Comparison of ENCODE assay signal across 26 cellular contexts in the genomic region with DNA sequence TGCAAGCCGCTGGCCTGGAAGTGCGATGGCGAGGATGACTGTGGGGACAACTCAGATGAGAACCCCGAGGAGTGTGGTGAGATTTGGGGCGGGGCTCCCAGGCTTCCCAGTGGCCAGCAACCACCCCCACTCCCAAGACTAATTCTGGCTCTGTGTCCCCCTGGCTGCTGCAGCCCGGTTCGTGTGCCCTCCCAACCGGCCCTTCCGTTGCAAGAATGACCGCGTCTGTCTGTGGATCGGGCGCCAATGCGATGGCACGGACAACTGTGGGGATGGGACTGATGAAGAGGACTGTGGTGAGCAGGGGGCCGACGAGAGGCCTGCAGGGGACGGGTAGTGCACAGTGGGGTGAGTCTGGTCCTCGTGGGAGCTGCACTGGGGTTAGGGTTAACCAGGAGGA. TPM values are rescaled to one million over a fixed set of nuclear protein-coding genes. Genes with fewer than 3 reads are reported as not detected.
DNase-seq lines count a peak whose midpoint lies in the region; ATAC-seq, FAIRE-seq and TF ChIP-seq lines count a peak whose summit lies in the region.
"Had no signal": no experiment of that assay in that cellular context is flagged by ENCODE, and none has a peak within 500 bp of the region (broad histone marks: within the 10 kb centered on the region; RNA-seq: fewer than 3 reads in every experiment).

No MANE protein-coding gene starts in this region.

- peak overlapping the region; percentile 24; the same call in 1 of the 2 replicates for H3K4me2 ChIP-seq in BLaER1
- no peak overlapping the region for H3K4me2 ChIP-seq in H1 (ENCODE audit: insufficient read depth in 1 of 2, low read depth in 2 of 2, low read length in 2 of 2)
- no peak overlapping the region for H3K4me2 ChIP-seq in neuronal stem cell (ENCODE audit: insufficient read depth, low read length, poor library complexity, severe bottlenecking)
- H3K4me2 ChIP-seq: A549, GM23338 had no signal

- H3K23me2 ChIP-seq in H1 (ENCODE audit: low read depth, low read length): no peaks in the 10 kb centered on the region

- H3K79me2 ChIP-seq in H1 (ENCODE audit: control insufficient read depth in 1 of 2, insufficient read depth in 2 of 2, low read length in 2 of 2): no peaks in the 10 kb centered on the region

- POLR2A ChIA-PET in RWPE1 (lab: Yijun Ruan, JAX; ENCODE audit: low non-redundant PET) (no interaction called here), H1 (lab: Charles Lee; ENCODE audit: partially characterized antibody) (interaction anchor here (3.5 kb wide), 1 partner anchor 10 kb away, joined by 7 read pairs; no protein-coding TSS in a partner anchor)

- H3K9me3 ChIP-seq in BLaER1: no peaks in the 10 kb centered on the region
- H3K9me3 ChIP-seq in H1 (ENCODE audit: insufficient read depth in 2 of 2, low read depth in 1 of 2, low read length in 1 of 2): no peaks in the 10 kb centered on the region
- H3K9me3 ChIP-seq in neuronal stem cell (replicated peaks in 1 of 2; ENCODE audit: control insufficient read depth in 2 of 2, insufficient read depth in 1 of 2, low read depth in 1 of 2, low read length in 2 of 2): peaks cover 0 to 1% of the 10 kb centered on the region in 2 donors
- H3K9me3 ChIP-seq in transverse colon: no peaks in the 10 kb centered on the region
- H3K9me3 ChIP-seq: A549, BE2C, HAP-1 had no signal

- H3K14ac ChIP-seq in H1 (ENCODE audit: insufficient read length) (no peak overlapping the region), neuronal stem cell (ENCODE audit: low read length) (no peak overlapping the region)

- H4K20me1 ChIP-seq in BLaER1 (no peaks in the 10 kb centered on the region), H1 (replicated peaks in 1 of 2; ENCODE audit: control insufficient read depth in 1 of 2, insufficient read depth in 2 of 2, low read length in 2 of 2) (peaks cover 10 to 22% of the 10 kb centered on the region in 2 experiments)

- H3K56ac ChIP-seq in H1 (replicated peaks; ENCODE audit: insufficient read length, low read depth, low read length): no peak overlapping the region

- H3K27ac ChIP-seq in BLaER1: no peak overlapping the region
- H3K27ac ChIP-seq in RWPE1: peak overlapping the region; percentile 34; the same call in 1 of the 2 replicates
- H3K27ac ChIP-seq in H1 (ENCODE audit: low read depth, low read length): no peak overlapping the region
- H3K27ac ChIP-seq in neuronal stem cell (replicated peaks; ENCODE audit: low read length): no peak overlapping the region
- no peak overlapping the region for H3K27ac ChIP-seq in transverse colon
- H3K27ac ChIP-seq: A549 had no signal

- no peak for TF ChIP-seq POLR2A in H1 (IDR thresholded peaks at IDR 0.05; ENCODE audit: control extremely low read depth in 1 of 2, low read depth in 2 of 2, low read length in 2 of 2)
- TF ChIP-seq POLR2A in transverse colon (IDR thresholded peaks at IDR 0.05): no peak

- H3K36me3 ChIP-seq in BLaER1: peaks cover 64% of the 10 kb centered on the region; the same call in 1 of the 2 replicates
- H3K36me3 ChIP-seq in H1 (ENCODE audit: control insufficient read depth in 2 of 4, insufficient read depth in 4 of 4, low read length in 3 of 4): peaks cover 32 to 86% (median 71%) of the 10 kb centered on the region in 4 experiments
- peaks cover 78 to 95% of the 10 kb centered on the region in 2 donors for H3K36me3 ChIP-seq in neuronal stem cell (replicated peaks in 1 of 2; ENCODE audit: control insufficient read depth in 2 of 2, insufficient read depth in 2 of 2, low read length in 2 of 2)
- H3K36me3 ChIP-seq in transverse colon: peaks cover 0 to 55% (median 10%) of the 10 kb centered on the region in 4 donors
- H3K36me3 ChIP-seq: BE2C, HAP-1 had no signal

- H3K9ac ChIP-seq in BLaER1 (0 out of 2 replicates have a peak overlapping the region, but pooled peaks have one; percentile 34), H1 (replicated peaks in 1 of 4; ENCODE audit: extremely low read depth in 1 of 4, low read depth in 3 of 4, low read length in 3 of 4) (no peak overlapping the region), neuronal stem cell (ENCODE audit: low read depth, low read length, poor library complexity) (no peak overlapping the region)

- H3K4me3 ChIP-seq in BLaER1: no peak overlapping the region
- no peak overlapping the region for H3K4me3 ChIP-seq in H1 (ENCODE audit: extremely low read depth in 1 of 4, insufficient read depth in 2 of 4, low read depth in 3 of 4, low read length in 4 of 4)
- no peak overlapping the region for H3K4me3 ChIP-seq in neuronal stem cell (ENCODE audit: low read length in 2 of 2)
- no peak overlapping the region for H3K4me3 ChIP-seq in transverse colon
- H3K4me3 ChIP-seq: A549, GM23338, HAP-1 had no signal

- no peak overlapping the region for H3K4ac ChIP-seq in H1 (replicated peaks; ENCODE audit: insufficient read length, low read depth, low read length)
- no peak overlapping the region for H3K4ac ChIP-seq in neuronal stem cell (ENCODE audit: low read length)

- no peak overlapping the region for H2AFZ ChIP-seq in H1 (ENCODE audit: low read length)
- H2AFZ ChIP-seq in neuronal stem cell (ENCODE audit: low read length): no peak overlapping the region
- H2AFZ ChIP-seq: GM23338 had no signal

- H3K23ac ChIP-seq in H1 (ENCODE audit: insufficient read length) (no peak overlapping the region), neuronal stem cell (ENCODE audit: low read depth, low read length, poor library complexity) (no peak overlapping the region)

- H2BK15ac ChIP-seq in H1 (ENCODE audit: low read length) (no peak overlapping the region), neuronal stem cell (ENCODE audit: low read length) (no peak overlapping the region)

- H4K8ac ChIP-seq in H1 (ENCODE audit: extremely low read depth, insufficient read depth, low read length): peak overlapping the region; percentile 68; the same call in 1 of the 2 replicates
- peak overlapping the region; percentile 82 for H4K8ac ChIP-seq in neuronal stem cell (ENCODE audit: low read depth, low read length)

- H2BK20ac ChIP-seq in H1 (ENCODE audit: low read length): no peak overlapping the region

- intact Hi-C loops in transverse colon (cut with DNase I; ENCODE audit: low total_unique reads): no loop called here

- TF ChIP-seq EP300 in H1 (IDR thresholded peaks at IDR 0.05; ENCODE audit: borderline replicate concordance in 1 of 2, low read depth in 2 of 2, low read length in 2 of 2) (no peak), transverse colon (IDR thresholded peaks at IDR 0.05; ENCODE audit: low read depth) (no peak)

- no peak overlapping the region for H4K5ac ChIP-seq in H1 (ENCODE audit: insufficient read length, low read depth, low read length)

- TF ChIP-seq CTCF in RWPE1 (conservative IDR thresholded peaks at IDR 0.05; ENCODE audit: low read depth) (no peak), H1 (IDR thresholded peaks at IDR 0.05; ENCODE audit: control extremely low read depth in 1 of 3, insufficient read depth in 1 of 3, low read depth in 1 of 3, low read length in 3 of 3) (no peak), transverse colon (IDR thresholded peaks at IDR 0.05) (no peak)

- no peaks in the 10 kb centered on the region for H3K27me3 ChIP-seq in BLaER1
- no peaks in the 10 kb centered on the region for H3K27me3 ChIP-seq in H1 (replicated peaks in 1 of 4; ENCODE audit: control insufficient read depth in 3 of 4, extremely low read depth in 1 of 4, insufficient read depth in 3 of 4, low read length in 3 of 4)
- H3K27me3 ChIP-seq in neuronal stem cell (ENCODE audit: control insufficient read depth in 3 of 3, insufficient read depth in 3 of 3, low read depth in 1 of 3, low read length in 3 of 3): no peaks in the 10 kb centered on the region
- H3K27me3 ChIP-seq in transverse colon: no peaks in the 10 kb centered on the region
- H3K27me3 ChIP-seq: BE2C had no signal

- H2AK5ac ChIP-seq in H1 (ENCODE audit: low read depth, low read length) (no peak overlapping the region), neuronal stem cell (ENCODE audit: low read depth, low read length) (no peak overlapping the region)

- CTCF ChIA-PET in RWPE1 (lab: Yijun Ruan, JAX): no interaction called here
- CTCF ChIA-PET in H1 (lab: Charles Lee; ENCODE audit: partially characterized antibody): no interaction called here

- H3K18ac ChIP-seq in H1 (ENCODE audit: extremely low read depth, low read length) (no peak overlapping the region), neuronal stem cell (ENCODE audit: low read length) (no peak overlapping the region)

- H4K91ac ChIP-seq in H1 (replicated peaks; ENCODE audit: insufficient read length, low read length): no peak overlapping the region
- H4K91ac ChIP-seq in neuronal stem cell (ENCODE audit: low read depth, low read length, poor library complexity): no peak overlapping the region

- FAIRE-seq in H1 (lab: Jason Lieb, UNC): no peak
- FAIRE-seq: A549, GM12891, GM18507, H54 had no signal

- ATAC-seq in HG02571 (IDR thresholded peaks at IDR 0.05; ENCODE audit: unreplicated experiment) (no peak), HG03457 (IDR thresholded peaks at IDR 0.05; ENCODE audit: unreplicated experiment) (no peak)
- ATAC-seq: A549, GM23338 had no signal

- in situ Hi-C loops in transverse colon (cut with MboI; ENCODE audit: low pct_ligation_motif_present in 1 of 4, low pct_unique_long_range_greater_than_20kb in 1 of 4, low sequenced_read_pairs in 3 of 4): no loop called here

- TF ChIP-seq RAD21 in H1 (IDR thresholded peaks at IDR 0.05 in 1 of 2, conservative IDR thresholded peaks at IDR 0.05 in 1 of 2; ENCODE audit: low read depth in 2 of 2, low read length in 2 of 2): no peak

- H3K4me1 ChIP-seq in BLaER1: peaks cover 27% of the 10 kb centered on the region
- no peaks in the 10 kb centered on the region for H3K4me1 ChIP-seq in H1 (replicated peaks in 1 of 4; ENCODE audit: control insufficient read depth in 3 of 4, insufficient read depth in 4 of 4, low read length in 3 of 4)
- no peaks in the 10 kb centered on the region for H3K4me1 ChIP-seq in neuronal stem cell (ENCODE audit: control insufficient read depth in 2 of 2, insufficient read depth in 1 of 2, low read depth in 1 of 2, low read length in 2 of 2)
- no peaks in the 10 kb centered on the region for H3K4me1 ChIP-seq in transverse colon
- H3K4me1 ChIP-seq: A549, BE2C, HAP-1 had no signal

- 91% methylated on average over 19 of the region's 19 CpGs; no CpG with 5 or more reads in 1 of the 2 experiments for WGBS in H1 (ENCODE audit: extremely low coverage in 1 of 2, insufficient coverage in 1 of 2, insufficient read length in 1 of 2, insufficient replicate concordance in 2 of 2, low coverage in 1 of 2, low lambda C conversion rate in 2 of 2, missing lambda C conversion rate in 1 of 2), 2 experiments
- WGBS in neuronal stem cell (ENCODE audit: extremely low coverage in 2 of 2, insufficient read length in 2 of 2, insufficient replicate concordance in 1 of 2), 2 donors: no CpG with 5 or more reads among the region's 19 CpGs
- 94% methylated on average over 19 of the region's 19 CpGs; no CpG with 5 or more reads in 1 of the 2 donors for WGBS in transverse colon (ENCODE audit: low coverage in 1 of 2), 2 donors

- DNase-seq in RWPE1 (ENCODE audit: low spot score) (no peak), H1 (ENCODE audit: low read depth in 1 of 2, low spot score in 2 of 2) (no peak), neuronal stem cell (ENCODE audit: low spot score) (no peak), transverse colon (no peak)
- DNase-seq: 8988T; ACHN; AML-193; BE2C; Calu3; CD4-positive, alpha-beta memory T cell; COR-L47; DMS53; DMS79 treated with DMSO at 0.1 percent for 48 hours; GF-D8; HFFc6 had no signal

- H2BK12ac ChIP-seq in H1 (ENCODE audit: low read depth, low read length) (no peak overlapping the region), neuronal stem cell (ENCODE audit: low read length) (no peak overlapping the region)

- H2BK5ac ChIP-seq in H1 (ENCODE audit: low read depth, low read length) (no peak overlapping the region; the same call in 1 of the 2 replicates), neuronal stem cell (ENCODE audit: low read length) (peak overlapping the region; percentile 39)

- H2BK120ac ChIP-seq in H1 (replicated peaks; ENCODE audit: low read depth, low read length): no peak overlapping the region
- H2BK120ac ChIP-seq in neuronal stem cell (ENCODE audit: low read depth, low read length): no peak overlapping the region

- no peaks in the 10 kb centered on the region; the same call in 1 of the 2 replicates for H3K79me1 ChIP-seq in H1 (ENCODE audit: low read depth, low read length)
- peaks cover 5% of the 10 kb centered on the region for H3K79me1 ChIP-seq in neuronal stem cell (ENCODE audit: low read depth, low read length)

RNA-seq across cellular contexts. Expression of a gene that starts 12.1 kb away (rescaled TPM):
- 1.7 and 1.8 TPM in 2 replicates for total RNA-seq in H1 (2021; fragmentation: NEBNext Ultra II Directional; extraction: Animal tissue kit (Norgen Biotek cat#: 25700))
- polyA plus RNA-seq in H1 (2011; rRNA removed): 0.92 and 1.4 TPM in 2 replicates
- polyA plus RNA-seq in H1 (2011; cell fraction: cytosol; rRNA removed): 0.48 TPM
- polyA plus RNA-seq in H1 (2011; cell fraction: nucleus; rRNA removed): 1.7 TPM
- 1.7 to 3.4 TPM (median 2.3 TPM) in 4 replicates for polyA plus RNA-seq in H1 (2012, experiment 1 of 2)
- 1.5 TPM for polyA plus RNA-seq in H1 (2012, experiment 2 of 2)
- polyA plus RNA-seq in H1 (2013, experiment 1 of 2): 3.2 TPM
- 3.0 TPM for polyA plus RNA-seq in H1 (2013, experiment 2 of 2)
- 0.59 and 0.63 TPM in 2 replicates for polyA minus RNA-seq in H1 (2011; rRNA and poly(A)+ RNA removed)
- polyA minus RNA-seq in H1 (2011; cell fraction: cytosol; rRNA and poly(A)+ RNA removed): 1.3 TPM
- polyA minus RNA-seq in H1 (2011; cell fraction: nucleus; rRNA and poly(A)+ RNA removed): 1.00 TPM
- polyA plus RNA-seq in neuronal stem cell (2013, experiment 1 of 2): 0.26 TPM
- 0.29 TPM for polyA plus RNA-seq in neuronal stem cell (2013, experiment 2 of 2)
- not detected for total RNA-seq in transverse colon
- total RNA-seq: CD4-positive, alpha-beta memory T cell; G401 had no signal
- polyA plus RNA-seq: CD4-positive, alpha-beta memory T cell had no signal

RNA-seq across cellular contexts. Expression of a gene that starts 25.1 kb away (rescaled TPM):
- total RNA-seq in H1 (2021; fragmentation: NEBNext Ultra II Directional; extraction: Animal tissue kit (Norgen Biotek cat#: 25700)): 274 and 283 TPM in 2 replicates
- polyA plus RNA-seq in H1 (2011; rRNA removed): 520 and 847 TPM in 2 replicates
- 535 TPM for polyA plus RNA-seq in H1 (2011; cell fraction: cytosol; rRNA removed)
- polyA plus RNA-seq in H1 (2011; cell fraction: nucleus; rRNA removed): 681 TPM
- 231 to 352 TPM (median 336 TPM) in 4 replicates for polyA plus RNA-seq in H1 (2012, experiment 1 of 2)
- polyA plus RNA-seq in H1 (2012, experiment 2 of 2): 385 TPM
- 209 TPM for polyA plus RNA-seq in H1 (2013, experiment 1 of 2)
- 189 TPM for polyA plus RNA-seq in H1 (2013, experiment 2 of 2)
- 316 and 343 TPM in 2 replicates for polyA minus RNA-seq in H1 (2011; rRNA and poly(A)+ RNA removed)
- 236 TPM for polyA minus RNA-seq in H1 (2011; cell fraction: cytosol; rRNA and poly(A)+ RNA removed)
- 206 TPM for polyA minus RNA-seq in H1 (2011; cell fraction: nucleus; rRNA and poly(A)+ RNA removed)
- polyA plus RNA-seq in neuronal stem cell (2013, experiment 1 of 2): 117 TPM
- 112 TPM for polyA plus RNA-seq in neuronal stem cell (2013, experiment 2 of 2)
- total RNA-seq in transverse colon: 100 to 1,000 TPM in 1 of 4 donors, 10 to 100 TPM in 3; 29.2 to 104 (median 33.4) TPM

RNA-seq across cellular contexts. Expression of a gene that starts 46.5 kb away (rescaled TPM):
- total RNA-seq in H1 (2021; fragmentation: NEBNext Ultra II Directional; extraction: Animal tissue kit (Norgen Biotek cat#: 25700)): 1.3 and 1.9 TPM in 2 replicates
- 0.70 and 0.77 TPM in 2 replicates for polyA plus RNA-seq in H1 (2011; rRNA removed)
- 1.9 TPM for polyA plus RNA-seq in H1 (2011; cell fraction: cytosol; rRNA removed)
- polyA plus RNA-seq in H1 (2011; cell fraction: nucleus; rRNA removed): 3.4 TPM
- 1.6 to 2.9 TPM (median 2.3 TPM) in 4 replicates for polyA plus RNA-seq in H1 (2012, experiment 1 of 2)
- polyA plus RNA-seq in H1 (2012, experiment 2 of 2): 0.72 TPM
- 0.79 TPM for polyA plus RNA-seq in H1 (2013, experiment 1 of 2)
- polyA plus RNA-seq in H1 (2013, experiment 2 of 2): 0.81 TPM
- 0.71 and 0.98 TPM in 2 replicates for polyA minus RNA-seq in H1 (2011; rRNA and poly(A)+ RNA removed)
- polyA minus RNA-seq in H1 (2011; cell fraction: cytosol; rRNA and poly(A)+ RNA removed): 2.1 TPM
- 2.4 TPM for polyA minus RNA-seq in H1 (2011; cell fraction: nucleus; rRNA and poly(A)+ RNA removed)
- 0.79 TPM for polyA plus RNA-seq in neuronal stem cell (2013, experiment 1 of 2)
- polyA plus RNA-seq in neuronal stem cell (2013, experiment 2 of 2): 0.93 TPM
- 1 to 10 TPM; 1.8 to 3.3 (median 1.9) TPM for total RNA-seq in transverse colon

RNA-seq across cellular contexts. Expression of a gene that starts 57.0 kb away (rescaled TPM):
- total RNA-seq in H1 (2021; fragmentation: NEBNext Ultra II Directional; extraction: Animal tissue kit (Norgen Biotek cat#: 25700)): not detected in 2 replicates
- polyA plus RNA-seq in H1 (2011; rRNA removed): not detected in 2 replicates
- polyA plus RNA-seq in H1 (2011; cell fraction: cytosol; rRNA removed): not detected
- polyA plus RNA-seq in H1 (2011; cell fraction: nucleus; rRNA removed): not detected
- polyA plus RNA-seq in H1 (2012, experiment 1 of 2): not detected in 4 replicates
- polyA plus RNA-seq in H1 (2012, experiment 2 of 2): not detected
- polyA plus RNA-seq in H1 (2013, experiment 1 of 2): not detected
- not detected for polyA plus RNA-seq in H1 (2013, experiment 2 of 2)
- not detected in 2 replicates for polyA minus RNA-seq in H1 (2011; rRNA and poly(A)+ RNA removed)
- not detected for polyA minus RNA-seq in H1 (2011; cell fraction: cytosol; rRNA and poly(A)+ RNA removed)
- not detected for polyA minus RNA-seq in H1 (2011; cell fraction: nucleus; rRNA and poly(A)+ RNA removed)
- not detected for polyA plus RNA-seq in neuronal stem cell (2013, experiment 1 of 2)
- not detected for polyA plus RNA-seq in neuronal stem cell (2013, experiment 2 of 2)
- total RNA-seq in transverse colon: not detected
- total RNA-seq: Calu3; CD4-positive, alpha-beta memory T cell; Daoy; G401; GM23338; HFFc6 had no signal
- polyA plus RNA-seq: A549; CD4-positive, alpha-beta memory T cell had no signal
